ENCODE assay signal across 1 cellular context in genomic region chr5:10699987-10700386, GRCh38.
TF ChIP-seq lines count a peak whose summit lies in the region.

No MANE protein-coding gene starts in this region.

TF ChIP-seq in GM12878, 131 proteins besides CTCF, POLR2A, EP300 and RAD21 (continued from another document):
- no peak for TF ChIP-seq E2F8 (IDR thresholded peaks at IDR 0.05; ENCODE audit: low read depth, partially characterized antibody)
- TF ChIP-seq RBBP5 (conservative IDR thresholded peaks at IDR 0.05), result no peak
- 0 out of 4 replicates have a peak, but pooled peaks of 1 of the 2 experiments have one; percentile 41 for TF ChIP-seq ETV6 (conservative IDR thresholded peaks at IDR 0.05 in 1 of 2, IDR thresholded peaks at IDR 0.05 in 1 of 2; ENCODE audit: borderline replicate concordance in 1 of 2, low read depth in 1 of 2)
- TF ChIP-seq JUNB (IDR thresholded peaks at IDR 0.05), result peak; percentile 18; the same call in 1 of the 2 replicates
- no peak for TF ChIP-seq ZNF217 (IDR thresholded peaks at IDR 0.05)
- no peak for TF ChIP-seq BCLAF1 (IDR thresholded peaks at IDR 0.05)
- TF ChIP-seq KDM1A (IDR thresholded peaks at IDR 0.05; ENCODE audit: borderline replicate concordance), result no peak
- no peak for TF ChIP-seq HCFC1 (IDR thresholded peaks at IDR 0.05; ENCODE audit: low read length)
- no peak for TF ChIP-seq ATF3 (IDR thresholded peaks at IDR 0.05; ENCODE audit: borderline replicate concordance, extremely low read depth, low read depth, low read length)
- no peak for TF ChIP-seq YY1 (IDR thresholded peaks at IDR 0.05; ENCODE audit: low read depth, low read length)
- TF ChIP-seq RUNX3 (IDR thresholded peaks at IDR 0.05; ENCODE audit: low read length), result peak; percentile 29; the same call in 1 of the 2 replicates
- TF ChIP-seq RELB (IDR thresholded peaks at IDR 0.05; ENCODE audit: low read depth), result no peak
- TF ChIP-seq HDAC6 (IDR thresholded peaks at IDR 0.05; ENCODE audit: unreplicated experiment), result no peak
- no peak for TF ChIP-seq HDGF (IDR thresholded peaks at IDR 0.05)
- TF ChIP-seq FOS (IDR thresholded peaks at IDR 0.05; ENCODE audit: borderline replicate concordance, extremely low read depth, insufficient read length), result no peak
- no peak for TF ChIP-seq STAT3 (IDR thresholded peaks at IDR 0.05; ENCODE audit: low read depth, low read length)
- no peak for TF ChIP-seq CHD1 (IDR thresholded peaks at IDR 0.05; ENCODE audit: low read depth, low read length)
- TF ChIP-seq ATF7 (IDR thresholded peaks at IDR 0.05; ENCODE audit: low read depth), result no peak
- TF ChIP-seq CREB1 (IDR thresholded peaks at IDR 0.05; ENCODE audit: low read depth), result peak; percentile 92
- peak; percentile 62 for TF ChIP-seq NFIC (IDR thresholded peaks at IDR 0.05; ENCODE audit: low read depth, low read length)
- TF ChIP-seq BACH1 (IDR thresholded peaks at IDR 0.05; ENCODE audit: borderline replicate concordance), result no peak
- TF ChIP-seq E4F1 (IDR thresholded peaks at IDR 0.05; ENCODE audit: borderline replicate concordance, partially characterized antibody), result no peak
- TF ChIP-seq CEBPB (IDR thresholded peaks at IDR 0.05; ENCODE audit: borderline replicate concordance in 1 of 2, low read depth in 2 of 2, low read length in 2 of 2), result no peak
- TF ChIP-seq GATAD2B (conservative IDR thresholded peaks at IDR 0.05; ENCODE audit: low read depth), result no peak
- TF ChIP-seq TCF7 (IDR thresholded peaks at IDR 0.05; ENCODE audit: borderline replicate concordance), result no peak
- TF ChIP-seq PAX8 (IDR thresholded peaks at IDR 0.05), result no peak
- TF ChIP-seq BMI1 (IDR thresholded peaks at IDR 0.05; ENCODE audit: borderline replicate concordance), result no peak
- 0 out of 2 replicates have a peak, but pooled peaks have one; percentile 45 for TF ChIP-seq GABPA (IDR thresholded peaks at IDR 0.05; ENCODE audit: low read depth)
- no peak for TF ChIP-seq NFXL1 (IDR thresholded peaks at IDR 0.05; ENCODE audit: borderline replicate concordance)
- TF ChIP-seq ZNF622 (IDR thresholded peaks at IDR 0.05), result no peak
- no peak for TF ChIP-seq WRNIP1 (IDR thresholded peaks at IDR 0.05; ENCODE audit: borderline replicate concordance, low read depth, low read length)
- no peak for TF ChIP-seq STAT1 (conservative IDR thresholded peaks at IDR 0.05)
- TF ChIP-seq ZBTB4 (CRISPR knock-in tag; IDR thresholded peaks at IDR 0.05), result no peak
- no peak for TF ChIP-seq ZZZ3 (IDR thresholded peaks at IDR 0.05; ENCODE audit: control insufficient read depth, insufficient read length, low read depth)
- peak; percentile 81 for TF ChIP-seq CREM (IDR thresholded peaks at IDR 0.05; ENCODE audit: low read depth)
- TF ChIP-seq REST (IDR thresholded peaks at IDR 0.05; ENCODE audit: low read depth, low read length), result no peak
- no peak for TF ChIP-seq MYC (IDR thresholded peaks at IDR 0.05; ENCODE audit: insufficient read depth, insufficient read length, insufficient replicate concordance, low read length, severe bottlenecking)
- no peak for TF ChIP-seq IRF5 (IDR thresholded peaks at IDR 0.05; ENCODE audit: borderline replicate concordance)
